In genomic region chr1:41868241-41868953, GRCh38 we compare ENCODE assay signal across 8 cellular contexts. TPM values are rescaled to one million over a fixed set of nuclear protein-coding genes. Genes with fewer than 3 reads are reported as not detected.
DNase-seq lines count a peak whose midpoint lies in the region; ATAC-seq and TF ChIP-seq lines count a peak whose summit lies in the region.

No MANE protein-coding gene starts in this region.

- H3K27me3 Mint-ChIP-seq in chondrocyte (ENCODE audit: low read depth): no peaks in the 10 kb centered on the region

- no peak overlapping the region for H3K27ac Mint-ChIP-seq in chondrocyte (ENCODE audit: unreplicated experiment)

- DNase-seq in chondrocyte (ENCODE audit: low spot score) (no peak), ovary (no peak), NCI-H2081 (lab: John Stamatoyannopoulos, UW) (no peak), OCI-M1 (lab: John Stamatoyannopoulos, UW) (no peak), iPS-NIHi7 (ENCODE audit: extremely low spot score) (no peak)

- peaks cover 11% of the 10 kb centered on the region for H3K4me1 Mint-ChIP-seq in chondrocyte (ENCODE audit: low read depth)

- peak; percentile 76 for TF ChIP-seq CTCF in GM12873 (IDR thresholded peaks at IDR 0.05; ENCODE audit: insufficient read depth, low read depth, low read length, missing control alignments)
- TF ChIP-seq CTCF in chondrocyte (IDR thresholded peaks at IDR 0.05): peak; percentile 42
- TF ChIP-seq CTCF in ovary (IDR thresholded peaks at IDR 0.05): no peak

- no peaks in the 10 kb centered on the region for H3K9me3 Mint-ChIP-seq in chondrocyte (ENCODE audit: low read depth)

- no peak overlapping the region for H3K4me3 ChIP-seq in ovary

- no peak for TF ChIP-seq POLR2A in ovary (IDR thresholded peaks at IDR 0.05)

- H3K36me3 ChIP-seq in KOPT-K1 (ENCODE audit: insufficient read depth, low read length) (peaks cover 17% of the 10 kb centered on the region; the same call in 1 of the 2 replicates), ovary (no peaks in the 10 kb centered on the region)

- TF ChIP-seq EP300 in ovary (IDR thresholded peaks at IDR 0.05): no peak

- no peaks in the 10 kb centered on the region for H3K27me3 ChIP-seq in ovary

- no peaks in the 10 kb centered on the region for H3K9me3 ChIP-seq in KOPT-K1 (ENCODE audit: insufficient read depth, low read length, poor library complexity, severe bottlenecking)
- H3K9me3 ChIP-seq in ovary: no peaks in the 10 kb centered on the region

- H3K27ac ChIP-seq in KOPT-K1 (ENCODE audit: low read depth, low read length, poor library complexity, severe bottlenecking) (peak overlapping the region; percentile 100), ovary (no peak overlapping the region)

- no peak overlapping the region for H3K4me3 Mint-ChIP-seq in chondrocyte (ENCODE audit: unreplicated experiment)

- ATAC-seq in GM21390 (IDR thresholded peaks at IDR 0.05; ENCODE audit: unreplicated experiment): peak; percentile 78

- 89 to 90% (median 89%) methylated on average over 6 of the region's 6 CpGs for WGBS in ovary, 3 donors

- intact Hi-C loops in ovary (cut with DNase I): no loop called here

- H3K36me3 Mint-ChIP-seq in chondrocyte (ENCODE audit: low read depth): no peaks in the 10 kb centered on the region

- peaks cover 11% of the 10 kb centered on the region for H3K4me1 ChIP-seq in ovary (ENCODE audit: insufficient read depth)

RNA-seq across cellular contexts. Expression of gene HIVEP3, which starts 50.3 kb away (rescaled TPM):
- total RNA-seq in chondrocyte: 3.6 to 5.6 TPM (median 4.5 TPM) in 3 replicates
- 1 to 10 TPM; 3.2 to 7.5 (median 5.5) TPM for total RNA-seq in ovary
- polyA plus RNA-seq in ovary: 1 to 10 TPM; 3.0 to 4.4 TPM

Comparison
In these comparisons a context has a peak if more than half of its experiments do, and no peak if none do; other contexts are left out.
1. CTCF ChIP-seq: peak in GM12873 (single experiment) and chondrocyte (single experiment); none in ovary (0 of 3).